In genomic region chr1:47195981-47196380, GRCh38 we compare ENCODE assay signal across 8 cellular contexts. TPM values are rescaled to one million over a fixed set of nuclear protein-coding genes. Genes with fewer than 3 reads are reported as not detected.
"Had no signal": no experiment of that assay in that cellular context is flagged by ENCODE, and none has a peak within 500 bp of the region (broad histone marks: within the 10 kb centered on the region; RNA-seq: fewer than 3 reads in every experiment).

No MANE protein-coding gene starts in this region.

RNA-seq across cellular contexts. Expression of gene PDZK1IP1, which starts 6.1 kb away (rescaled TPM):
- total RNA-seq: LHCN-M2, NCI-H460, OCI-LY7, RPMI7951, SJCRH30, SK-MEL-5 had no signal

RNA-seq across cellular contexts. Expression of gene TAL1, which starts 36.0 kb away (rescaled TPM):
- total RNA-seq: LHCN-M2, MCF 10A, NCI-H460, OCI-LY7, PC-9, RPMI7951 had no signal

RNA-seq across cellular contexts. Expression of gene CYP4A22, which starts 58.7 kb away (rescaled TPM):
- total RNA-seq: LHCN-M2, MCF 10A, NCI-H460, OCI-LY7, PC-9, RPMI7951, SJCRH30, SK-MEL-5 had no signal
